ENCODE assay signal across 31 cellular contexts in the genomic region with DNA sequence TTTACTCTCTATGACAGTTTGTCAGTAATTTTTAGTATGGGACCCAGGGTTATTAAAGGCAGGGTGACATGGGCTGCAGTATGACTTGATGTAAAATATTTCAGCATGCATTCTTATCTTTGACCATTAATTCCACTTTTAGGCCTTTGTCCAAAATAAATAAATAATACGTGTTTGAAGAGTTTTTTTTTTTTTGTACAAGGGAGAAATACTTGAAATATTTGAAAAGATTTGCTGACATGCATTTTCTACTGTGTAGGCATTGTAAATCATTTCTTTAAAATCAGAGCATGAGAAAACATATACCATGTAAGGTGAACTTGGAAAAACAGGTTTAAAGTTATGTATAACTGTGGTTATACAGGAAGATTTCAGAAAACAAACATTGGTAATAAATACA. TPM values are rescaled to one million over a fixed set of nuclear protein-coding genes. Genes with fewer than 3 reads are reported as not detected.
A peak's percentile ranks its signal among the peaks of the same experiment; 100 is the strongest.
DNase-seq lines count a peak whose midpoint lies in the region; ATAC-seq, FAIRE-seq and TF ChIP-seq lines count a peak whose summit lies in the region.
"Had no signal": no experiment of that assay in that cellular context is flagged by ENCODE, and none has a peak within 500 bp of the region (broad histone marks: within the 10 kb centered on the region; RNA-seq: fewer than 3 reads in every experiment).

No MANE protein-coding gene starts in this region.

- TF ChIP-seq POLR2A in HepG2 (IDR thresholded peaks at IDR 0.05; ENCODE audit: insufficient read depth in 1 of 2, low read depth in 2 of 2, low read length in 2 of 2), result no peak
- no peak for TF ChIP-seq POLR2A in right lobe of liver (IDR thresholded peaks at IDR 0.05)
- no peak for TF ChIP-seq POLR2A in erythroblast (IDR thresholded peaks at IDR 0.05; ENCODE audit: low read length)
- TF ChIP-seq POLR2A in heart left ventricle (IDR thresholded peaks at IDR 0.05), result no peak

- 0% methylated on average over 1 of the region's 1 CpG for WGBS in HepG2 (ENCODE audit: low lambda C conversion rate)
- 19% methylated on average over 1 of the region's 1 CpG for WGBS in right lobe of liver (ENCODE audit: insufficient coverage, low coverage, low lambda C conversion rate, missing lambda C conversion rate)
- WGBS in heart left ventricle, 4 donors, result 15 to 44% (median 35%) methylated on average over 1 of the region's 1 CpG

- no peaks in the 10 kb centered on the region for H3K9me3 Mint-ChIP-seq in activated naive CD4-positive, alpha-beta T cell treated with anti-CD3 and anti-CD28 coated beads for 36 hours
- H3K9me3 Mint-ChIP-seq: CD4-positive, alpha-beta T cell had no signal

- H3K36me3 ChIP-seq in HepG2 (replicated peaks in 1 of 2; ENCODE audit: control insufficient read depth in 1 of 2, insufficient read depth in 2 of 2, low read length in 2 of 2) (no peaks in the 10 kb centered on the region), right lobe of liver (no peaks in the 10 kb centered on the region), heart left ventricle (no peaks in the 10 kb centered on the region)
- H3K36me3 ChIP-seq: BE2C, HAP-1 had no signal

- no peak overlapping the region for H3K4me3 ChIP-seq in HepG2 (replicated peaks in 1 of 3; ENCODE audit: insufficient read depth in 1 of 3, low read depth in 2 of 3, low read length in 3 of 3)
- no peak overlapping the region for H3K4me3 ChIP-seq in right lobe of liver
- H3K4me3 ChIP-seq in choroid plexus epithelial cell (ENCODE audit: low read depth, low read length), result no peak overlapping the region
- no peak overlapping the region for H3K4me3 ChIP-seq in heart left ventricle
- H3K4me3 ChIP-seq: BLaER1 treated with 17β-estradiol and CSF1 and Interleukin-3, amounts not matched to agents 10 nM and 100 nM; HAP-1 had no signal

- CTCF ChIA-PET in HepG2 (lab: Yijun Ruan, JAX; ENCODE audit: low intra/inter-chr PET ratio, low total read pairs), result no interaction called here
- CTCF ChIA-PET in activated naive CD4-positive, alpha-beta T cell treated with anti-CD3 and anti-CD28 coated beads for 36 hours (lab: Charles Lee), result interaction anchor here (0.7 kb wide), 1 partner anchor 59 kb away, joined by 5 read pairs; no protein-coding TSS in a partner anchor

- H3K27ac ChIP-seq in HepG2 (ENCODE audit: extremely low read length, insufficient read depth, low read length) (no peak overlapping the region), right lobe of liver (no peak overlapping the region), heart left ventricle (no peak overlapping the region)
- H3K27ac ChIP-seq: 22Rv1; BLaER1 treated with 17β-estradiol and CSF1 and Interleukin-3, amounts not matched to agents 10 nM and 100 nM had no signal

- no peaks in the 10 kb centered on the region for H4K20me1 ChIP-seq in HepG2 (ENCODE audit: insufficient read depth, low read length)

- H3K4me1 ChIP-seq in HepG2 (ENCODE audit: insufficient read depth, low read length) (no peaks in the 10 kb centered on the region), right lobe of liver (no peaks in the 10 kb centered on the region), heart left ventricle (no peaks in the 10 kb centered on the region)
- H3K4me1 ChIP-seq: BE2C, HAP-1 had no signal

- H3K9me3 ChIP-seq in HepG2 (ENCODE audit: low read length) (peaks cover 32% of the 10 kb centered on the region), right lobe of liver (no peaks in the 10 kb centered on the region), heart left ventricle (no peaks in the 10 kb centered on the region)
- H3K9me3 ChIP-seq: BE2C; BLaER1 treated with 17β-estradiol and CSF1 and Interleukin-3, amounts not matched to agents 10 nM and 100 nM; HAP-1 had no signal

- peaks cover 6% of the 10 kb centered on the region for H3K27me3 Mint-ChIP-seq in activated naive CD4-positive, alpha-beta T cell treated with anti-CD3 and anti-CD28 coated beads for 36 hours (ENCODE audit: low read depth)
- H3K27me3 Mint-ChIP-seq: CD4-positive, alpha-beta T cell; CD8-positive, alpha-beta memory T cell had no signal

- intact Hi-C loops in HepG2 (cut with micrococcal nuclease; ENCODE audit: unreplicated experiment) (no loop called here), right lobe of liver (cut with DNase I) (no loop called here), heart left ventricle (cut with DNase I) (no loop called here)
- intact Hi-C loops in activated naive CD4-positive, alpha-beta T cell treated with anti-CD3 and anti-CD28 coated beads for 36 hours (cut with micrococcal nuclease), result no loop called here

- FAIRE-seq in HepG2 (lab: Jason Lieb, UNC), result no peak
- FAIRE-seq: A204.1, GM12891, GM18507, GM19239, H54 had no signal

- ATAC-seq in HepG2 (no peak), right lobe of liver (no peak), heart left ventricle (no peak), HG03039 (IDR thresholded peaks at IDR 0.05; ENCODE audit: unreplicated experiment) (no peak)

- no peaks in the 10 kb centered on the region for H3K36me3 Mint-ChIP-seq in activated naive CD4-positive, alpha-beta T cell treated with anti-CD3 and anti-CD28 coated beads for 36 hours (ENCODE audit: low read depth)
- H3K36me3 Mint-ChIP-seq: CD14-positive monocyte; CD8-positive, alpha-beta memory T cell had no signal

- H3K9ac ChIP-seq in HepG2 (ENCODE audit: insufficient read depth, low read depth, low read length), result no peak overlapping the region
- H3K9ac ChIP-seq: BLaER1 treated with 17β-estradiol and CSF1 and Interleukin-3, amounts not matched to agents 10 nM and 100 nM had no signal

- H3K4me1 Mint-ChIP-seq in activated naive CD4-positive, alpha-beta T cell treated with anti-CD3 and anti-CD28 coated beads for 36 hours (ENCODE audit: low read depth), result no peaks in the 10 kb centered on the region
- H3K4me1 Mint-ChIP-seq: CD14-positive monocyte; CD8-positive, alpha-beta memory T cell had no signal

- no peak overlapping the region for H2AFZ ChIP-seq in HepG2 (ENCODE audit: low read length)

- no TSS peak for BruUV-seq in HepG2 (replicated peaks; lab: Mats Ljungman, UMichigan)

- no peak overlapping the region for H3K4me2 ChIP-seq in HepG2 (ENCODE audit: low read depth, low read length)

- no peak for TF ChIP-seq EP300 in HepG2 (IDR thresholded peaks at IDR 0.05; ENCODE audit: low read depth in 2 of 2, low read length in 2 of 2)
- no peak for TF ChIP-seq EP300 in HepG2 (CRISPR knock-in tag; IDR thresholded peaks at IDR 0.05; ENCODE audit: borderline replicate concordance)

- no peaks in the 10 kb centered on the region for H3K79me2 ChIP-seq in HepG2 (ENCODE audit: insufficient read depth, low read length)

- H3K27me3 ChIP-seq in HepG2 (ENCODE audit: control insufficient read depth in 1 of 2, insufficient read depth in 2 of 2, low read length in 2 of 2) (no peaks in the 10 kb centered on the region; a peak in 1 of 5 replicates), right lobe of liver (no peaks in the 10 kb centered on the region), heart left ventricle (no peaks in the 10 kb centered on the region)
- H3K27me3 ChIP-seq: BE2C; BLaER1 treated with 17β-estradiol and CSF1 and Interleukin-3, amounts not matched to agents 10 nM and 100 nM had no signal

- H3K27ac Mint-ChIP-seq in activated naive CD4-positive, alpha-beta T cell treated with anti-CD3 and anti-CD28 coated beads for 36 hours, result no peak overlapping the region
- H3K27ac Mint-ChIP-seq: CD14-positive monocyte; CD4-positive, alpha-beta T cell; CD8-positive, alpha-beta memory T cell; HFFc6 had no signal

- TF ChIP-seq CTCF in HepG2 (CRISPR knock-in tag; IDR thresholded peaks at IDR 0.05) (no peak), right lobe of liver (IDR thresholded peaks at IDR 0.05) (no peak), choroid plexus epithelial cell (conservative IDR thresholded peaks at IDR 0.05; ENCODE audit: low read depth, low read length) (no peak), heart left ventricle (IDR thresholded peaks at IDR 0.05) (no peak)

- no peak for DNase-seq in HepG2 (ENCODE audit: low spot score)
- DNase-seq in right lobe of liver, result no peak
- peak; percentile 28 for DNase-seq in choroid plexus epithelial cell (ENCODE audit: low read depth)
- DNase-seq in kidney glomerular epithelial cell (lab: John Stamatoyannopoulos, UW), result peak; percentile 21
- no peak for DNase-seq in erythroblast (lab: John Stamatoyannopoulos, UW)
- no peak for DNase-seq in heart left ventricle
- DNase-seq in activated naive CD4-positive, alpha-beta T cell treated with anti-CD3 and anti-CD28 coated beads for 36 hours, result no peak
- DNase-seq: ACHN; AML-193; BE2C; Calu3; CD4-positive, alpha-beta T cell; CD8-positive, alpha-beta memory T cell; COR-L47; DMS53; DMS79 treated with DMSO at 0.1 percent for 48 hours; GF-D8; GOT3; HFFc6 had no signal

- in situ Hi-C loops in HepG2 (cut with HindIII; ENCODE audit: extremely low pct_ligation_motif_present, low pct_unique_long_range_greater_than_20kb), result no loop called here

- POLR2A ChIA-PET in HepG2 (lab: Yijun Ruan, JAX), result no interaction called here

- no peak overlapping the region for H3K4me3 Mint-ChIP-seq in activated naive CD4-positive, alpha-beta T cell treated with anti-CD3 and anti-CD28 coated beads for 36 hours
- H3K4me3 Mint-ChIP-seq: CD14-positive monocyte; CD4-positive, alpha-beta T cell; CD8-positive, alpha-beta memory T cell; HFFc6 had no signal

- TF ChIP-seq RAD21 in HepG2 (CRISPR knock-in tag; IDR thresholded peaks at IDR 0.05), result no peak

RNA-seq across cellular contexts. Expression of a gene that starts 23.5 kb away (rescaled TPM):
- total RNA-seq in HepG2 (2016; rRNA removed; fragmentation: Illumina TruSeq; extraction: Trizol) (not detected in 2 replicates), right lobe of liver (under 1 TPM; 0.34 to 0.99 (median 0.75) TPM), heart left ventricle (under 1 TPM in 3 of 9 donors, not detected in 6; 0.19 to 0.41 (median 0.35) TPM)
- total RNA-seq in HepG2 (2016; cell fraction: cytosol; rRNA removed; fragmentation: Illumina TruSeq; extraction: Trizol; ENCODE audit: low read depth), result not detected in 2 replicates
- total RNA-seq in HepG2 (2016; cell fraction: insoluble cytoplasmic fraction; rRNA removed; fragmentation: Illumina TruSeq; extraction: Trizol), result not detected in 2 replicates
- not detected in 2 replicates for total RNA-seq in HepG2 (2016; cell fraction: membrane; rRNA removed; fragmentation: Illumina TruSeq; extraction: Trizol)
- total RNA-seq in HepG2 (2016; cell fraction: nucleus; rRNA removed; fragmentation: Illumina TruSeq; extraction: Trizol), result not detected in 2 replicates
- polyA plus RNA-seq in HepG2 (2011; rRNA removed) (not detected in 2 replicates), heart left ventricle (under 1 TPM in 1 of 2 donors, not detected in 1; 0.11 TPM)
- polyA plus RNA-seq in HepG2 (2011; cell fraction: cytosol; rRNA removed), result not detected in 2 replicates
- polyA plus RNA-seq in HepG2 (2011; cell fraction: nucleus; rRNA removed), result not detected in 2 replicates
- polyA plus RNA-seq in HepG2 (2012), result not detected in 2 replicates
- not detected in 2 replicates for polyA plus RNA-seq in HepG2 (2016; cell fraction: cytosol; fragmentation: Illumina TruSeq; extraction: Trizol; ENCODE audit: low read depth)
- not detected in 2 replicates for polyA plus RNA-seq in HepG2 (2016; cell fraction: insoluble cytoplasmic fraction; fragmentation: Illumina TruSeq; extraction: Trizol; ENCODE audit: low read depth)
- polyA plus RNA-seq in HepG2 (2016; cell fraction: membrane; fragmentation: Illumina TruSeq; extraction: Trizol; ENCODE audit: low read depth), result not detected in 2 replicates
- polyA plus RNA-seq in HepG2 (2016; cell fraction: nucleus; fragmentation: Illumina TruSeq; extraction: Trizol; ENCODE audit: insufficient read depth, low read depth), result not detected in 2 replicates
- polyA minus RNA-seq in HepG2 (2011; rRNA and poly(A)+ RNA removed; ENCODE audit: low replicate concordance), result not detected in 2 replicates
- not detected in 2 replicates for polyA minus RNA-seq in HepG2 (2011; cell fraction: cytosol; rRNA and poly(A)+ RNA removed)
- not detected in 2 replicates for polyA minus RNA-seq in HepG2 (2011; cell fraction: nucleus; rRNA and poly(A)+ RNA removed)
- not detected for total RNA-seq in activated naive CD4-positive, alpha-beta T cell treated with anti-CD3 and anti-CD28 coated beads for 36 hours
- total RNA-seq: CD4-positive, alpha-beta T cell; CD8-positive, alpha-beta memory T cell; Daoy; G401; HFFc6 had no signal
- polyA plus RNA-seq: CD14-positive monocyte; CD8-positive, alpha-beta memory T cell had no signal

Comparison
In these comparisons a context has a peak if more than half of its experiments do, and no peak if none do; other contexts are left out.
1. DNase-seq: peak in choroid plexus epithelial cell (single experiment) and kidney glomerular epithelial cell (single experiment); none in HepG2 (single experiment), right lobe of liver (0 of 3), erythroblast (0 of 2), heart left ventricle (0 of 5) and activated naive CD4-positive, alpha-beta T cell treated with anti-CD3 and anti-CD28 coated beads for 36 hours (single experiment).